Comparison of ENCODE assay signal across 11 cellular contexts in the genomic region with DNA sequence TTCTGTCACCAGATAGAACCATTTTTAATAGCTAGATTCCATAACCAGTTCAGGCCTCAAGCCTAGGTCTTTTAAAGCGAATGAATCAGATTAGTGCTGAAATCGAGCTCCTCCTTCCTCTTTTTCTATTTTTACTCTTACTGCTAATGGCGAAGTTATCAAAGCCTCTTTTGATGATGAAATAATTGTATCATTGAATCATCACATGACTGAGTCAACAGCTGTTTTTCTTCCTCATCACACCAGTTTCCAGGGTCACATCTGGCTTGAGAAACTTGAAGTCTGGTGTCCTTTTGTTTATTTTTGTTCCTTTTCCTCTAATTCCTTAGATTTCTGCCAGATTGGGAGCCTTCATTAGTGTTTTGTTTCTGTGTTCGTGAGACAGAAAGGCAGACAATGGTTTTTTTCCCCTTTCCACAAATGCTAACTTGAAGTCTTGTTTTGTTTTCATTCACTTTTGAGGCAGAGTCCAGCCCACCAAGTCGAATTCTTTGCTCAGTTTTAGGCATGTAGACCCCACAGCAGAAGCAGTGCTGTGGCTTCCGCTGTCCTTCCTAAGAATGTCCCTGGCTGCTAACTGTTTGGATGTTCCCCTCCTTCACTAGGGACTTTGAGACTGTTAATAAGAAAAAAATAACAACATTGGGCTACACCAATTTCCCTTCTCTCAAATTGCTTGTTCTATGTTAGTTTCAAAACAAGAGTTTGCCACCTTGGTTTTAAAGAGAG. TPM values are rescaled to one million over a fixed set of nuclear protein-coding genes. Genes with fewer than 3 reads are reported as not detected.
DNase-seq lines count a peak whose midpoint lies in the region; ATAC-seq and TF ChIP-seq lines count a peak whose summit lies in the region.
"Had no signal": no experiment of that assay in that cellular context is flagged by ENCODE, and none has a peak within 500 bp of the region (broad histone marks: within the 10 kb centered on the region; RNA-seq: fewer than 3 reads in every experiment).

No MANE protein-coding gene starts in this region.

- no peaks in the 10 kb centered on the region for H3K36me3 Mint-ChIP-seq in nephron progenitor cell (ENCODE audit: low read depth)
- H3K36me3 Mint-ChIP-seq: CD4-positive, CD25-positive, alpha-beta regulatory T cell had no signal

- no peak for TF ChIP-seq CTCF in nephron progenitor cell (IDR thresholded peaks at IDR 0.05)

- peaks cover 49% of the 10 kb centered on the region for H3K4me1 Mint-ChIP-seq in nephron progenitor cell
- H3K4me1 Mint-ChIP-seq: CD4-positive, CD25-positive, alpha-beta regulatory T cell had no signal

- DNase-seq in AG08395 (ENCODE audit: low spot score) (peak; percentile 85), RKO (ENCODE audit: low spot score) (peak; percentile 56), nephron progenitor cell (no peak), NCI-H1417 treated with DMSO at 0.1 percent for 48 hours (lab: John Stamatoyannopoulos, UW) (no peak), NCI-H2196 (lab: John Stamatoyannopoulos, UW; ENCODE audit: unreplicated experiment) (no peak), NCI-H345 (lab: John Stamatoyannopoulos, UW) (no peak)
- DNase-seq in activated naive CD4-positive, alpha-beta T cell treated with Interleukin-2 at 50 U/mL for 16 hours: no peak
- DNase-seq: CD4-positive, CD25-positive, alpha-beta regulatory T cell; NCI-H2081 had no signal

- ATAC-seq in esophagus mucosa: peak; percentile 44

- H3K27me3 Mint-ChIP-seq in nephron progenitor cell (ENCODE audit: low read depth, poor library complexity): peaks cover 5% of the 10 kb centered on the region

- peak overlapping the region; percentile 26 for H3K4me3 Mint-ChIP-seq in nephron progenitor cell
- H3K4me3 Mint-ChIP-seq: CD4-positive, CD25-positive, alpha-beta regulatory T cell; neural crest cell had no signal

- H3K9me3 Mint-ChIP-seq in nephron progenitor cell: peaks cover 8% of the 10 kb centered on the region
- H3K9me3 Mint-ChIP-seq: neural crest cell had no signal

- H3K27ac Mint-ChIP-seq in nephron progenitor cell: peak overlapping the region; percentile 46

RNA-seq across cellular contexts. Expression of a gene that starts 51.9 kb away (rescaled TPM):
- total RNA-seq in esophagus mucosa: 4.5 TPM
- total RNA-seq: CD4-positive, CD25-positive, alpha-beta regulatory T cell had no signal

Comparison
In these comparisons a context has a peak if more than half of its experiments do, and no peak if none do; other contexts are left out.
1. DNase-seq: peak in AG08395 (single experiment) and RKO (single experiment); none in nephron progenitor cell (single experiment), NCI-H1417 treated with DMSO at 0.1 percent for 48 hours (single experiment), NCI-H2196 (single experiment), NCI-H345 (single experiment) and activated naive CD4-positive, alpha-beta T cell treated with Interleukin-2 at 50 U/mL for 16 hours (single experiment).